Comparison of ENCODE assay signal across 37 cellular contexts in genomic region chr14:34398024-34398423, GRCh38.
"Had no signal": no experiment of that assay in that cellular context is flagged by ENCODE, and none has a peak within 500 bp of the region (broad histone marks: within the 10 kb centered on the region; RNA-seq: fewer than 3 reads in every experiment).

No MANE protein-coding gene starts in this region.

- H3K27ac ChIP-seq: breast epithelium, epithelial cell of prostate, esophagus squamous epithelium, gastroesophageal sphincter, hepatocyte, ovary, sigmoid colon, vagina, VCaP had no signal

- H3K36me3 Mint-ChIP-seq: activated naive CD4-positive, alpha-beta T cell treated with anti-CD3 and anti-CD28 coated beads, Interleukin-2, amount 10 ng/mL, durations not matched to agents 7 days and 5 days; mesothelial cell of epicardium; naive thymus-derived CD4-positive, alpha-beta T cell; stimulated activated memory B cell treated with anti-CD40 and anti-IgM and Interleukin-4, amounts not matched to agents 10 μg/mL and 1 μg/mL and 100 μg/mL, for 72 hours; type B pancreatic cell had no signal

- H3K9me3 Mint-ChIP-seq: dendritic cell treated with granulocyte-macrophage colony-stimulating factor and Interleukin-4, amounts not matched to agents 40 ng/mL and 50 ng/mL, for 4 days; stimulated activated naive CD8-positive, alpha-beta T cell treated with anti-CD3 and anti-CD28 coated beads, Interleukin-15, amount 100 ng/mL, for 72 hours; T-helper 1 cell treated with Interleukin-12 subunit alpha and Interleukin-12 subunit beta and Interleukin-4 antibody, amounts not matched to agents 30 μg/mL and 1 μg/mL, for 36 hours; type B pancreatic cell had no signal

- H3K27me3 Mint-ChIP-seq: activated naive CD4-positive, alpha-beta T cell treated with anti-CD3 and anti-CD28 coated beads, Interleukin-2, amount 10 ng/mL, durations not matched to agents 7 days and 5 days; dendritic cell treated with granulocyte-macrophage colony-stimulating factor and Interleukin-4, amounts not matched to agents 40 ng/mL and 50 ng/mL, for 4 days; progenitor cell of endocrine pancreas; stimulated activated naive CD8-positive, alpha-beta T cell treated with anti-CD3 and anti-CD28 coated beads, Interleukin-15, amount 100 ng/mL, for 72 hours had no signal

- H2AFZ ChIP-seq: hepatocyte had no signal

- H3K4me3 ChIP-seq: breast epithelium, esophagus squamous epithelium, gastroesophageal sphincter, hepatocyte, ovary, sigmoid colon, vagina had no signal

- H3K4me1 Mint-ChIP-seq: activated naive CD4-positive, alpha-beta T cell treated with anti-CD3 and anti-CD28 coated beads, Interleukin-2, amount 10 ng/mL, durations not matched to agents 7 days and 5 days; mesothelial cell of epicardium; stimulated activated memory B cell treated with anti-CD40 and anti-IgM and Interleukin-4, amounts not matched to agents 10 μg/mL and 1 μg/mL and 100 μg/mL, for 72 hours; stimulated activated naive CD8-positive, alpha-beta T cell treated with anti-CD3 and anti-CD28 coated beads, Interleukin-15, amount 100 ng/mL, for 72 hours had no signal

- H3K36me3 ChIP-seq: breast epithelium, esophagus squamous epithelium, gastroesophageal sphincter, ovary, sigmoid colon, vagina had no signal

- H3K9me3 ChIP-seq: breast epithelium, esophagus squamous epithelium, gastroesophageal sphincter, ovary, sigmoid colon, vagina had no signal

- H3K4me3 Mint-ChIP-seq: activated naive CD4-positive, alpha-beta T cell treated with anti-CD3 and anti-CD28 coated beads, Interleukin-2, amount 10 ng/mL, durations not matched to agents 7 days and 5 days; activated T-helper 1 cell treated with anti-CD3 and anti-CD28 coated beads, Interleukin-12 subunit alpha, Interleukin-12 subunit beta, Interleukin-2, Interleukin-4 antibody, amounts not matched to agents 30 ng/mL and 10 ng/mL and 1 ng/mL, durations not matched to agents 14 hours and 24 hours and 36 hours; dendritic cell treated with granulocyte-macrophage colony-stimulating factor and Interleukin-4, amounts not matched to agents 40 ng/mL and 50 ng/mL, for 4 days; mesothelial cell of epicardium; naive thymus-derived CD4-positive, alpha-beta T cell; stimulated activated memory B cell treated with anti-CD40 and anti-IgM and Interleukin-4, amounts not matched to agents 10 μg/mL and 1 μg/mL and 100 μg/mL, for 72 hours; stimulated activated naive CD8-positive, alpha-beta T cell treated with anti-CD3 and anti-CD28 coated beads, Interleukin-15, amount 100 ng/mL, for 72 hours; T-helper 1 cell treated with Interleukin-12 subunit alpha and Interleukin-12 subunit beta and Interleukin-4 antibody, amounts not matched to agents 30 μg/mL and 1 μg/mL, for 36 hours; type B pancreatic cell had no signal

- H3K4me1 ChIP-seq: breast epithelium, esophagus squamous epithelium, gastroesophageal sphincter, sigmoid colon, vagina had no signal

- H3K79me2 ChIP-seq: hepatocyte had no signal

- ATAC-seq: gastroesophageal sphincter; left ventricle myocardium superior; naive thymus-derived CD4-positive, alpha-beta T cell; stimulated activated memory B cell treated with anti-CD40 and anti-IgM and Interleukin-4, amounts not matched to agents 10 μg/mL and 1 μg/mL and 100 μg/mL, for 72 hours; stimulated activated naive CD8-positive, alpha-beta T cell treated with anti-CD3 and anti-CD28 coated beads, Interleukin-15, amount 100 ng/mL, for 72 hours had no signal

- DNase-seq: activated CD4-positive, alpha-beta T cell treated with anti-CD3 and anti-CD28 coated beads for 48 hours; activated CD4-positive, alpha-beta T cell treated with anti-CD3 and anti-CD28 coated beads, Interleukin-2, amount 50 U/mL, for 48 hours; activated CD8-positive, alpha-beta memory T cell treated with anti-CD3 and anti-CD28 coated beads, Interleukin-2, amount 50 U/mL, for 4 hours; activated effector memory CD4-positive, alpha-beta T cell treated with anti-CD3 and anti-CD28 coated beads, Interleukin-2, amount 50 U/mL, for 16 hours; activated naive CD4-positive, alpha-beta T cell treated with anti-CD3 and anti-CD28 coated beads, Interleukin-2, amount 10 ng/mL, durations not matched to agents 7 days and 5 days; activated T-cell treated with anti-CD3 and anti-CD28 coated beads, Interleukin-2, amount 50 U/mL, for 1 hour; amygdala; central memory CD4-positive, alpha-beta T cell; effector CD4-positive, alpha-beta T cell; esophagus squamous epithelium; islet precursor cell; left ventricle myocardium superior; mammary epithelial cell; naive thymus-derived CD4-positive, alpha-beta T cell; ovary; sigmoid colon; small intestine; stimulated activated CD4-positive, alpha-beta T cell treated with anti-CD3 and anti-CD28 coated beads, Interleukin-4, amount 100 ng/mL, for 4 hours; stimulated activated CD8-positive, alpha-beta memory T cell treated with anti-CD3 and anti-CD28 coated beads, Interleukin-4, amount 100 ng/mL, for 48 hours; stimulated activated naive CD8-positive, alpha-beta T cell treated with anti-CD3 and anti-CD28 coated beads, Interleukin-15, amount 100 ng/mL, for 72 hours; substantia nigra; T-helper 9 cell had no signal

- H3K27me3 ChIP-seq: breast epithelium, esophagus squamous epithelium, gastroesophageal sphincter, hepatocyte, ovary, sigmoid colon, vagina had no signal

- FAIRE-seq: endometrium, small intestine, TTC549 had no signal

- H3K27ac Mint-ChIP-seq: activated naive CD4-positive, alpha-beta T cell treated with anti-CD3 and anti-CD28 coated beads, Interleukin-2, amount 10 ng/mL, durations not matched to agents 7 days and 5 days; activated T-helper 1 cell treated with anti-CD3 and anti-CD28 coated beads, Interleukin-12 subunit alpha, Interleukin-12 subunit beta, Interleukin-2, Interleukin-4 antibody, amounts not matched to agents 30 ng/mL and 10 ng/mL and 1 ng/mL, durations not matched to agents 14 hours and 24 hours and 36 hours; dendritic cell treated with granulocyte-macrophage colony-stimulating factor and Interleukin-4, amounts not matched to agents 40 ng/mL and 50 ng/mL, for 4 days; mesothelial cell of epicardium; naive thymus-derived CD4-positive, alpha-beta T cell; progenitor cell of endocrine pancreas; stimulated activated memory B cell treated with anti-CD40 and anti-IgM and Interleukin-4, amounts not matched to agents 10 μg/mL and 1 μg/mL and 100 μg/mL, for 72 hours; stimulated activated naive CD8-positive, alpha-beta T cell treated with anti-CD3 and anti-CD28 coated beads, Interleukin-15, amount 100 ng/mL, for 72 hours; T-helper 1 cell treated with Interleukin-12 subunit alpha and Interleukin-12 subunit beta and Interleukin-4 antibody, amounts not matched to agents 30 μg/mL and 1 μg/mL, for 36 hours; type B pancreatic cell had no signal

- H3K4me2 ChIP-seq: hepatocyte had no signal
